ENCODE assay signal across 8 cellular contexts in genomic region chr17:79777844-79778503, GRCh38. TPM values are rescaled to one million over a fixed set of nuclear protein-coding genes. Genes with fewer than 3 reads are reported as not detected.
DNase-seq lines count a peak whose midpoint lies in the region; ATAC-seq lines count a peak whose summit lies in the region.

Gene CBX2, plus strand, starts transcription at chr17:79778148. Its CDS starts 88 bp downstream, at chr17:79778236.

- H3K27ac ChIP-seq in epithelial cell of prostate: no peak within 1 kb of the TSS

- H3K4me3 ChIP-seq in NT2/D1 (ENCODE audit: insufficient read length, low read depth): peak within 1 kb of the TSS; percentile 78

- peak within 1 kb of the TSS; percentile 95 for H3K9ac ChIP-seq in NT2/D1 (ENCODE audit: insufficient read length, low read depth)

- H3K9me3 ChIP-seq in NT2/D1 (ENCODE audit: insufficient read depth, low read length): no peaks in the 10 kb centered on the region

- ATAC-seq in HG03196 (IDR thresholded peaks at IDR 0.05; ENCODE audit: unreplicated experiment): peak; percentile 63

- peaks cover 21% of the 10 kb centered on the region for H3K4me1 ChIP-seq in NT2/D1 (ENCODE audit: insufficient read depth, insufficient read length)

- H3K36me3 ChIP-seq in NT2/D1 (ENCODE audit: insufficient read depth, insufficient read length, low read length): peaks cover 38% of the 10 kb centered on the region

- H3K27me3 ChIP-seq in NT2/D1 (ENCODE audit: insufficient read depth, insufficient read length): peaks cover 8% of the 10 kb centered on the region

- DNase-seq in NK-92 treated with Interleukin-12 subunit alpha and Interleukin-12 subunit beta, amount 100 ng/mL, for 24 hours (lab: John Stamatoyannopoulos, UW): peak; percentile 70
- DNase-seq in NK-92 (lab: John Stamatoyannopoulos, UW; ENCODE audit: unreplicated experiment): no peak
- DNase-seq in NT2/D1 (ENCODE audit: low read depth, low spot score): no peak
- DNase-seq in activated CD8-positive, alpha-beta memory T cell treated with anti-CD3 and anti-CD28 coated beads, Interleukin-2, amount 50 U/mL, for 48 hours: peak; percentile 90
- peak; percentile 8 for DNase-seq in epithelial cell of prostate (ENCODE audit: low read depth, low spot score)
- peak; percentile 69 for DNase-seq in mucosa of gallbladder (ENCODE audit: low spot score)
- peak; percentile 47 to 63 for DNase-seq in stimulated activated CD8-positive, alpha-beta memory T cell treated with anti-CD3 and anti-CD28 coated beads, Interleukin-4, amount 100 ng/mL, for 4 hours (ENCODE audit: low read depth in 2 of 2, low spot score in 1 of 2)

RNA-seq across cellular contexts. Expression of gene CBX2, which starts in this region (rescaled TPM):
- 1.2 TPM for total RNA-seq in mucosa of gallbladder

Comparison
In these comparisons a context has a peak if more than half of its experiments do, and no peak if none do; other contexts are left out.
1. DNase-seq: peak in NK-92 treated with Interleukin-12 subunit alpha and Interleukin-12 subunit beta, amount 100 ng/mL, for 24 hours (single experiment), activated CD8-positive, alpha-beta memory T cell treated with anti-CD3 and anti-CD28 coated beads, Interleukin-2, amount 50 U/mL, for 48 hours (single experiment), epithelial cell of prostate (single experiment), mucosa of gallbladder (single experiment) and stimulated activated CD8-positive, alpha-beta memory T cell treated with anti-CD3 and anti-CD28 coated beads, Interleukin-4, amount 100 ng/mL, for 4 hours (2 of 2); none in NK-92 (single experiment) and NT2/D1 (single experiment).